ENCODE assay signal across 1 cellular context in genomic region chr10:73940634-73941221, GRCh38.
TF ChIP-seq lines count a peak whose summit lies in the region.

No MANE protein-coding gene starts in this region.

TF ChIP-seq in K562, 482 proteins besides CTCF, POLR2A, EP300 and RAD21 (continued from another document and continues in another):
- TF ChIP-seq MLX (CRISPR knock-in tag; conservative IDR thresholded peaks at IDR 0.05) (no peak), CBFA2T2 (conservative IDR thresholded peaks at IDR 0.05) (no peak), ZZZ3 (IDR thresholded peaks at IDR 0.05) (peak; percentile 67; the same call in 1 of the 2 replicates), ZNF217 (CRISPR knock-in tag; IDR thresholded peaks at IDR 0.05) (no peak), ZHX1 (conservative IDR thresholded peaks at IDR 0.05; ENCODE audit: low read length) (no peak), SNIP1 (IDR thresholded peaks at IDR 0.05; ENCODE audit: low read depth) (no peak; the same call in 1 of the 2 replicates), CC2D1A (IDR thresholded peaks at IDR 0.05) (peak; percentile 97), MCM2 (IDR thresholded peaks at IDR 0.05; ENCODE audit: low read depth) (no peak), RUNX1 (IDR thresholded peaks at IDR 0.05; ENCODE audit: low read depth) (0 out of 2 replicates have a peak, but pooled peaks have one; percentile 22), SUPT5H (IDR thresholded peaks at IDR 0.05) (peak; percentile 39; the same call in 1 of the 2 replicates), RAD51 (IDR thresholded peaks at IDR 0.05; ENCODE audit: borderline replicate concordance, low read depth) (no peak), MTA1 (IDR thresholded peaks at IDR 0.05; ENCODE audit: borderline replicate concordance) (peak; percentile 56), PRPF4 (IDR thresholded peaks at IDR 0.05; ENCODE audit: insufficient read depth, low read depth, low read length, poor library complexity, severe bottlenecking) (no peak), TBL1XR1 (IDR thresholded peaks at IDR 0.05; ENCODE audit: low read length in 2 of 2) (no peak), POLR2H (tag; IDR thresholded peaks at IDR 0.05; ENCODE audit: low read depth) (no peak), RB1 (IDR thresholded peaks at IDR 0.05; ENCODE audit: low read depth) (peak; percentile 95), FOXP4 (CRISPR knock-in tag; IDR thresholded peaks at IDR 0.05; ENCODE audit: borderline replicate concordance) (no peak), POU5F1 (IDR thresholded peaks at IDR 0.05; ENCODE audit: borderline replicate concordance, low read depth, low read length, partially characterized antibody) (peak; percentile 5), ZNF707 (CRISPR knock-in tag; conservative IDR thresholded peaks at IDR 0.05) (no peak), PYGO2 (tag; IDR thresholded peaks at IDR 0.05) (no peak), MYNN (IDR thresholded peaks at IDR 0.05) (peak; percentile 89), MYNN (CRISPR knock-in tag; IDR thresholded peaks at IDR 0.05) (no peak), MEF2D (tag; conservative IDR thresholded peaks at IDR 0.05; ENCODE audit: low read depth) (no peak), TCF7 (IDR thresholded peaks at IDR 0.05; ENCODE audit: borderline replicate concordance) (no peak), MAZ (CRISPR knock-in tag; conservative IDR thresholded peaks at IDR 0.05 in 1 of 2, IDR thresholded peaks at IDR 0.05 in 1 of 2) (peak; percentile 77 to 94), KLF1 (tag; IDR thresholded peaks at IDR 0.05) (peak; percentile 78; the same call in 1 of the 2 replicates), ZNF830 (CRISPR knock-in tag; IDR thresholded peaks at IDR 0.05) (no peak), CREB3 (tag; conservative IDR thresholded peaks at IDR 0.05; ENCODE audit: low read depth) (no peak), ZKSCAN8 (CRISPR knock-in tag; IDR thresholded peaks at IDR 0.05) (no peak), ZNF133 (CRISPR knock-in tag; IDR thresholded peaks at IDR 0.05) (no peak), TARDBP (IDR thresholded peaks at IDR 0.05) (peak; percentile 77; the same call in 1 of the 2 replicates), RBBP5 (IDR thresholded peaks at IDR 0.05; ENCODE audit: borderline replicate concordance, insufficient read depth, low read length, poor library complexity, severe bottlenecking) (peak; percentile 63), CBX1 (IDR thresholded peaks at IDR 0.05; ENCODE audit: low read depth) (peak; percentile 98), TEAD1 (CRISPR knock-in tag; IDR thresholded peaks at IDR 0.05) (peak; percentile 44 to 63; a peak in 1 of 4 replicates), SREBF1 (IDR thresholded peaks at IDR 0.05; ENCODE audit: borderline replicate concordance, low read depth, low read length) (no peak), ESRRB (CRISPR knock-in tag; IDR thresholded peaks at IDR 0.05; ENCODE audit: borderline replicate concordance) (no peak), IRF9 (tag; IDR thresholded peaks at IDR 0.05) (no peak), TAF7 (tag; IDR thresholded peaks at IDR 0.05) (no peak), ADNP (tag; IDR thresholded peaks at IDR 0.05) (no peak), HLTF (IDR thresholded peaks at IDR 0.05) (peak; percentile 73), ZNF407 (IDR thresholded peaks at IDR 0.05; ENCODE audit: low read depth) (no peak; the same call in 1 of the 2 replicates), ZBTB17 (CRISPR knock-in tag; IDR thresholded peaks at IDR 0.05) (no peak), E2F5 (CRISPR knock-in tag; IDR thresholded peaks at IDR 0.05) (no peak), DEAF1 (CRISPR knock-in tag; IDR thresholded peaks at IDR 0.05) (peak; percentile 98), NFE2 (IDR thresholded peaks at IDR 0.05; ENCODE audit: low read depth) (no peak), ZNF165 (CRISPR knock-in tag; IDR thresholded peaks at IDR 0.05; ENCODE audit: borderline replicate concordance) (no peak)
